In the genomic region with DNA sequence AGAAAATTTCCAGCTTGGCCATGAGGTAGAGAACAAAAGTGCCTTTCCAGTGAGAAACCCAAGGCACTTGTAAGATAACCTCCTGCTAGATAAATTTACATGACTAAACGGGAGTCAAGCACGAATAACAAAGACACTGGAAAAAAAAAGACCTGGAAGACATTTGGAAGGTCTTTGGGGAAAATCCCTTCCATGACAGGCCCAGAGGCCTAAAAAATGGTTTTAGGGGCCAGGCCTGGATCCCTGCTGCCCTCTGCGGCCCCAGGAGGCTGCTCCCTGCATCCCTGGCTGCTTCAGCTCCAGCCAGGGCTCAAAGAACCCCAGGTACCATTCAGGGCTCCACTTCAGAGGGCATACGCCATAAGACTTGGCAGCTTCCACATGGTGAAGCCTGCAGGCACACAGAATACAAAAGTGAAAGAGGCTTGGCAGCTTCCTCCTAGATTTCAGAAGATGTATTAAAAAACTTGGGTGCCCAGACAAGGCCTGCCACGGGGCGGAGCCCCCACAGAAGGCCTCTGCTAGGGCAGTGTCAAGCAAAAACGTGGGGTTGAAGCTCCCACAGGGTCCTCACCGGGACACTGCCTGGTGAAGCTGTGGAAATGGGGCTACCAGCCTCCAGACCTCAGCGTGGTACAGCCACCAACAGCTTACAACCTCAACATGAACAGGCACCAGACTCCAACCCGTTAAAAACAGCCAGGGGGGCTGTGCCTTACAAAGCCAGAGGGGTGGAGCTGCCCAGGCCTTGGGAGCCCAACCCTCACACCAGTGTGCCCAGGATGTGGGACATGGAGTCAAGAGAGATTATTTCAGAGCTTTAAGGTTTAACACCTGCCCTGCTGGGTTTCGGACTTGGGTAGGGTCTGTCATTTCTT, we compare ENCODE assay signal across 11 cellular contexts.
A peak's percentile ranks its signal among the peaks of the same experiment; 100 is the strongest.
DNase-seq lines count a peak whose midpoint lies in the region; ATAC-seq and TF ChIP-seq lines count a peak whose summit lies in the region.
"Had no signal": no experiment of that assay in that cellular context is flagged by ENCODE, and none has a peak within 500 bp of the region (broad histone marks: within the 10 kb centered on the region; RNA-seq: fewer than 3 reads in every experiment).

No MANE protein-coding gene starts in this region.

- ATAC-seq in CD8-positive, alpha-beta T cell, result peak; percentile 87
- ATAC-seq in mucosa of descending colon (peak; percentile 58), GM19351 (IDR thresholded peaks at IDR 0.05; ENCODE audit: unreplicated experiment) (no peak), GM19035 (IDR thresholded peaks at IDR 0.05; ENCODE audit: unreplicated experiment) (no peak), HG02571 (IDR thresholded peaks at IDR 0.05; ENCODE audit: unreplicated experiment) (no peak)

- no peaks in the 10 kb centered on the region for H3K27me3 Mint-ChIP-seq in CD8-positive, alpha-beta T cell (ENCODE audit: low read depth)
- peaks cover 15% of the 10 kb centered on the region for H3K27me3 Mint-ChIP-seq in activated naive CD4-positive, alpha-beta T cell treated with anti-CD3 and anti-CD28 coated beads, Interleukin-2, amount 10 ng/mL, durations not matched to agents 7 days and 5 days

- intact Hi-C loops in CD8-positive, alpha-beta T cell (cut with DNase I, micrococcal nuclease), result loop anchor here in 1 of 2 experiments (2.0 kb wide), 1 partner anchor 24 kb away; no protein-coding TSS in a partner anchor
- intact Hi-C loops in mucosa of descending colon (cut with DNase I, micrococcal nuclease), result no loop called here

- 23% methylated on average over 11 of the region's 11 CpGs for WGBS in HUES64

- no peaks in the 10 kb centered on the region for H3K27me3 ChIP-seq in CD8-positive, alpha-beta T cell (ENCODE audit: insufficient read depth, low read length)
- H3K27me3 ChIP-seq in HUES64 (ENCODE audit: insufficient read depth, low read length), result no peaks in the 10 kb centered on the region
- H3K27me3 ChIP-seq: tibial nerve had no signal

- H3K9me3 Mint-ChIP-seq in CD8-positive, alpha-beta T cell, result no peaks in the 10 kb centered on the region
- no peaks in the 10 kb centered on the region for H3K9me3 Mint-ChIP-seq in activated naive CD4-positive, alpha-beta T cell treated with anti-CD3 and anti-CD28 coated beads, Interleukin-2, amount 10 ng/mL, durations not matched to agents 7 days and 5 days

- H3K4me3 ChIP-seq in CD8-positive, alpha-beta T cell (ENCODE audit: low read depth, low read length), result peak overlapping the region; percentile 0
- H3K4me3 ChIP-seq in HUES64 (ENCODE audit: low read length) (0 out of 2 replicates have a peak overlapping the region, but pooled peaks have one; percentile 9), mucosa of descending colon (no peak overlapping the region)
- H3K4me3 ChIP-seq: tibial nerve had no signal

- H3K27ac Mint-ChIP-seq in CD8-positive, alpha-beta T cell, result peak overlapping the region; percentile 91
- H3K27ac Mint-ChIP-seq in activated naive CD4-positive, alpha-beta T cell treated with anti-CD3 and anti-CD28 coated beads, Interleukin-2, amount 10 ng/mL, durations not matched to agents 7 days and 5 days, result peak overlapping the region; percentile 73

- no peaks in the 10 kb centered on the region for H3K36me3 Mint-ChIP-seq in CD8-positive, alpha-beta T cell
- no peaks in the 10 kb centered on the region for H3K36me3 Mint-ChIP-seq in activated naive CD4-positive, alpha-beta T cell treated with anti-CD3 and anti-CD28 coated beads, Interleukin-2, amount 10 ng/mL, durations not matched to agents 7 days and 5 days

- peak in 4 of 7 experiments; percentile 27 to 70 (median 38) for DNase-seq in CD8-positive, alpha-beta T cell
- DNase-seq in activated naive CD4-positive, alpha-beta T cell treated with anti-CD3 and anti-CD28 coated beads, Interleukin-2, amount 10 ng/mL, durations not matched to agents 7 days and 5 days, result peak; percentile 53
- no peak for DNase-seq in mucosa of descending colon
- DNase-seq in UCSD-AML1 (lab: John Stamatoyannopoulos, UW; ENCODE audit: unreplicated experiment), result no peak
- DNase-seq: mammary epithelial cell, NCI-H524 had no signal

- CTCF ChIA-PET in CD8-positive, alpha-beta T cell (lab: Charles Lee), result interaction anchor here (1.1 to 2.4 kb wide), 5 partner anchors 19 to 137 kb away, joined by 4 to 9 read pairs (median 5); partner anchors contain the start of gene SDK2
- CTCF ChIA-PET in activated naive CD4-positive, alpha-beta T cell treated with anti-CD3 and anti-CD28 coated beads, Interleukin-2, amount 10 ng/mL, durations not matched to agents 7 days and 5 days (lab: Charles Lee), result interaction anchor here (1.0 to 1.1 kb wide), 2 partner anchors 12 to 24 kb away, joined by 3 read pairs; no protein-coding TSS in a partner anchor

- no peaks in the 10 kb centered on the region for H3K9me3 ChIP-seq in CD8-positive, alpha-beta T cell (ENCODE audit: low read length)
- H3K9me3 ChIP-seq in HUES64 (ENCODE audit: insufficient read depth, low read depth, low read length) (no peaks in the 10 kb centered on the region), mucosa of descending colon (no peaks in the 10 kb centered on the region)
- H3K9me3 ChIP-seq: tibial nerve had no signal

- POLR2A ChIA-PET in CD8-positive, alpha-beta T cell (lab: Charles Lee), result interaction anchor here (0.6 to 2.4 kb wide), 7 partner anchors 9 to 155 kb away, joined by 3 to 21 read pairs (median 4); partner anchors contain the start of gene SDK2

- peak overlapping the region; percentile 59 for H3K9ac ChIP-seq in HUES64 (ENCODE audit: low read depth, low read length)

- H3K4me1 ChIP-seq in CD8-positive, alpha-beta T cell (ENCODE audit: insufficient read depth, low read length), result peaks cover 18% of the 10 kb centered on the region
- H3K4me1 ChIP-seq in HUES64 (ENCODE audit: insufficient read depth, low read length) (peaks cover 43% of the 10 kb centered on the region), mucosa of descending colon (ENCODE audit: low read depth) (no peaks in the 10 kb centered on the region)
- H3K4me1 ChIP-seq: tibial nerve had no signal

- H3K4me1 Mint-ChIP-seq in CD8-positive, alpha-beta T cell (ENCODE audit: low read depth), result peaks cover 25% of the 10 kb centered on the region
- H3K4me1 Mint-ChIP-seq in activated naive CD4-positive, alpha-beta T cell treated with anti-CD3 and anti-CD28 coated beads, Interleukin-2, amount 10 ng/mL, durations not matched to agents 7 days and 5 days, result peaks cover 19% of the 10 kb centered on the region

- H3K36me3 ChIP-seq in CD8-positive, alpha-beta T cell (ENCODE audit: insufficient read depth, low read length), result no peaks in the 10 kb centered on the region
- H3K36me3 ChIP-seq in HUES64 (ENCODE audit: insufficient read depth, low read length) (no peaks in the 10 kb centered on the region), mucosa of descending colon (ENCODE audit: low read depth) (no peaks in the 10 kb centered on the region)
- H3K36me3 ChIP-seq: tibial nerve had no signal

- H3K4me3 Mint-ChIP-seq in CD8-positive, alpha-beta T cell, result peak overlapping the region; percentile 32
- no peak overlapping the region for H3K4me3 Mint-ChIP-seq in activated naive CD4-positive, alpha-beta T cell treated with anti-CD3 and anti-CD28 coated beads, Interleukin-2, amount 10 ng/mL, durations not matched to agents 7 days and 5 days

- TF ChIP-seq CTCF in CD8-positive, alpha-beta T cell (IDR thresholded peaks at IDR 0.05), result no peak
- no peak for TF ChIP-seq CTCF in mucosa of descending colon (IDR thresholded peaks at IDR 0.05)

- H3K27ac ChIP-seq in CD8-positive, alpha-beta T cell (ENCODE audit: low read depth, low read length), result peak overlapping the region; percentile 36
- H3K27ac ChIP-seq in HUES64 (ENCODE audit: low read depth, low read length), result peak overlapping the region; percentile 91

Comparison
In these comparisons a context has a peak if more than half of its experiments do, and no peak if none do; other contexts are left out.
1. ATAC-seq: peak in CD8-positive, alpha-beta T cell (single experiment) and mucosa of descending colon (single experiment); none in GM19351 (single experiment), GM19035 (single experiment) and HG02571 (single experiment).
2. DNase-seq: peak in CD8-positive, alpha-beta T cell (4 of 7) and activated naive CD4-positive, alpha-beta T cell treated with anti-CD3 and anti-CD28 coated beads, Interleukin-2, amount 10 ng/mL, durations not matched to agents 7 days and 5 days (single experiment); none in mucosa of descending colon (0 of 3) and UCSD-AML1 (single experiment).